In genomic region chr2:108620656-108621055, GRCh38 we compare ENCODE assay signal across 8 cellular contexts.
A peak's percentile ranks its signal among the peaks of the same experiment; 100 is the strongest.
DNase-seq lines count a peak whose midpoint lies in the region; ATAC-seq lines count a peak whose summit lies in the region.

No MANE protein-coding gene starts in this region.

- no peaks in the 10 kb centered on the region for H3K9me3 Mint-ChIP-seq in stimulated activated naive CD8-positive, alpha-beta T cell treated with anti-CD3 and anti-CD28 coated beads, Interleukin-15, Interleukin-2, amounts not matched to agents 100 ng/mL and 50 ng/mL, for 24 hours
- H3K9me3 Mint-ChIP-seq in activated T-helper 2 cell treated with anti-CD3 and anti-CD28 coated beads, Interferon-gamma antibody, Interleukin-2, Interleukin-4, amounts not matched to agents 10 μg/mL and 5 μg/mL and 100 μg/mL, durations not matched to agents 14 hours and 24 hours and 36 hours, result no peaks in the 10 kb centered on the region

- no peaks in the 10 kb centered on the region for H3K9me3 ChIP-seq in mesodermal cell (ENCODE audit: control insufficient read depth, low read length)
- H3K9me3 ChIP-seq in aorta (ENCODE audit: control insufficient read depth, low read length), result no peaks in the 10 kb centered on the region

- no peak overlapping the region for H3K4me3 ChIP-seq in mesodermal cell (ENCODE audit: extremely low read depth, insufficient read depth, low read length, poor library complexity, severe bottlenecking)
- no peak overlapping the region for H3K4me3 ChIP-seq in aorta (ENCODE audit: low read length in 2 of 2)

- H3K36me3 ChIP-seq in mesodermal cell (ENCODE audit: control insufficient read depth, insufficient read depth, low read length) (peaks cover 4% of the 10 kb centered on the region), aorta (ENCODE audit: control insufficient read depth in 1 of 2, insufficient read depth in 2 of 2, low read length in 1 of 2) (no peaks in the 10 kb centered on the region)

- H3K27ac ChIP-seq in mesodermal cell (ENCODE audit: low read depth, low read length, severe bottlenecking), result peak overlapping the region; percentile 72
- H3K27ac ChIP-seq in aorta (ENCODE audit: low read depth in 1 of 2, low read length in 2 of 2), result no peak overlapping the region

- H3K27me3 ChIP-seq in aorta (ENCODE audit: control insufficient read depth in 1 of 2, insufficient read depth in 2 of 2, low read length in 1 of 2), result no peaks in the 10 kb centered on the region

- WGBS in mesodermal cell (ENCODE audit: insufficient coverage in 2 of 2), 2 experiments, result 0% methylated on average over 1 of the region's 3 CpGs
- WGBS in aorta, 2 donors, result 25 to 54% methylated on average over 3 of the region's 3 CpGs

- peak overlapping the region; percentile 78 for H3K4me3 Mint-ChIP-seq in stimulated activated naive CD8-positive, alpha-beta T cell treated with anti-CD3 and anti-CD28 coated beads, Interleukin-15, Interleukin-2, amounts not matched to agents 100 ng/mL and 50 ng/mL, for 24 hours
- peak overlapping the region; percentile 26 for H3K4me3 Mint-ChIP-seq in activated T-helper 2 cell treated with anti-CD3 and anti-CD28 coated beads, Interferon-gamma antibody, Interleukin-2, Interleukin-4, amounts not matched to agents 10 μg/mL and 5 μg/mL and 100 μg/mL, durations not matched to agents 14 hours and 24 hours and 36 hours (ENCODE audit: low read depth)

- no peaks in the 10 kb centered on the region for H3K36me3 Mint-ChIP-seq in stimulated activated naive CD8-positive, alpha-beta T cell treated with anti-CD3 and anti-CD28 coated beads, Interleukin-15, Interleukin-2, amounts not matched to agents 100 ng/mL and 50 ng/mL, for 24 hours (ENCODE audit: low read depth)
- peaks cover 4% of the 10 kb centered on the region for H3K36me3 Mint-ChIP-seq in activated T-helper 2 cell treated with anti-CD3 and anti-CD28 coated beads, Interferon-gamma antibody, Interleukin-2, Interleukin-4, amounts not matched to agents 10 μg/mL and 5 μg/mL and 100 μg/mL, durations not matched to agents 14 hours and 24 hours and 36 hours (ENCODE audit: low read depth)

- no peak for ATAC-seq in stimulated activated naive CD8-positive, alpha-beta T cell treated with anti-CD3 and anti-CD28 coated beads, Interleukin-15, Interleukin-2, amounts not matched to agents 100 U/mL and 50 U/mL, for 24 hours
- ATAC-seq in GM18907 (IDR thresholded peaks at IDR 0.05; ENCODE audit: unreplicated experiment) (no peak), aorta (ENCODE audit: low FRiP score) (no peak)

- intact Hi-C loops in activated T-helper 2 cell treated with anti-CD3 and anti-CD28 coated beads, Interferon-gamma antibody, Interleukin-2, Interleukin-4, amounts not matched to agents 10 μg/mL and 5 μg/mL and 100 μg/mL, durations not matched to agents 14 hours and 24 hours and 36 hours (cut with micrococcal nuclease), result loop anchor here (1.0 to 2.0 kb wide), 5 partner anchors 8 to 26 kb away; no protein-coding TSS in a partner anchor
- intact Hi-C loops in aorta (cut with DNase I), result no loop called here

- peak overlapping the region; percentile 83 for H3K27ac Mint-ChIP-seq in stimulated activated naive CD8-positive, alpha-beta T cell treated with anti-CD3 and anti-CD28 coated beads, Interleukin-15, Interleukin-2, amounts not matched to agents 100 ng/mL and 50 ng/mL, for 24 hours
- H3K27ac Mint-ChIP-seq in activated T-helper 2 cell treated with anti-CD3 and anti-CD28 coated beads, Interferon-gamma antibody, Interleukin-2, Interleukin-4, amounts not matched to agents 10 μg/mL and 5 μg/mL and 100 μg/mL, durations not matched to agents 14 hours and 24 hours and 36 hours, result peak overlapping the region; percentile 97

- H3K4me1 ChIP-seq in mesodermal cell (ENCODE audit: control insufficient read depth, insufficient read depth, low read length, poor library complexity, severe bottlenecking) (peaks cover 37% of the 10 kb centered on the region), aorta (ENCODE audit: control insufficient read depth in 1 of 2, insufficient read depth in 2 of 2, low read length in 2 of 2) (peaks cover 2% of the 10 kb centered on the region in 2 donors)

- H3K27me3 Mint-ChIP-seq in stimulated activated naive CD8-positive, alpha-beta T cell treated with anti-CD3 and anti-CD28 coated beads, Interleukin-15, Interleukin-2, amounts not matched to agents 100 ng/mL and 50 ng/mL, for 24 hours, result no peaks in the 10 kb centered on the region
- no peaks in the 10 kb centered on the region for H3K27me3 Mint-ChIP-seq in activated T-helper 2 cell treated with anti-CD3 and anti-CD28 coated beads, Interferon-gamma antibody, Interleukin-2, Interleukin-4, amounts not matched to agents 10 μg/mL and 5 μg/mL and 100 μg/mL, durations not matched to agents 14 hours and 24 hours and 36 hours (ENCODE audit: low read depth)

- no peak for DNase-seq in stimulated activated naive CD8-positive, alpha-beta T cell treated with anti-CD3 and anti-CD28 coated beads, Interleukin-15, Interleukin-2, amounts not matched to agents 100 U/mL and 50 U/mL, for 24 hours
- no peak for DNase-seq in activated T-helper 2 cell treated with anti-CD3 and anti-CD28 coated beads, Interferon-gamma antibody, Interleukin-2, Interleukin-4, amounts not matched to agents 10 μg/mL and 5 μg/mL and 100 μg/mL, durations not matched to agents 14 hours and 24 hours and 36 hours (ENCODE audit: low spot score)
- no peak for DNase-seq in aorta
- no peak for DNase-seq in COLO668 (lab: John Stamatoyannopoulos, UW; ENCODE audit: unreplicated experiment)
- DNase-seq in epidermal melanocyte (ENCODE audit: insufficient read length, low spot score), result no peak

- peaks cover 81% of the 10 kb centered on the region for H3K4me1 Mint-ChIP-seq in stimulated activated naive CD8-positive, alpha-beta T cell treated with anti-CD3 and anti-CD28 coated beads, Interleukin-15, Interleukin-2, amounts not matched to agents 100 ng/mL and 50 ng/mL, for 24 hours (ENCODE audit: low read depth)
- peaks cover 73% of the 10 kb centered on the region for H3K4me1 Mint-ChIP-seq in activated T-helper 2 cell treated with anti-CD3 and anti-CD28 coated beads, Interferon-gamma antibody, Interleukin-2, Interleukin-4, amounts not matched to agents 10 μg/mL and 5 μg/mL and 100 μg/mL, durations not matched to agents 14 hours and 24 hours and 36 hours (ENCODE audit: low read depth)
